In the genomic region with DNA sequence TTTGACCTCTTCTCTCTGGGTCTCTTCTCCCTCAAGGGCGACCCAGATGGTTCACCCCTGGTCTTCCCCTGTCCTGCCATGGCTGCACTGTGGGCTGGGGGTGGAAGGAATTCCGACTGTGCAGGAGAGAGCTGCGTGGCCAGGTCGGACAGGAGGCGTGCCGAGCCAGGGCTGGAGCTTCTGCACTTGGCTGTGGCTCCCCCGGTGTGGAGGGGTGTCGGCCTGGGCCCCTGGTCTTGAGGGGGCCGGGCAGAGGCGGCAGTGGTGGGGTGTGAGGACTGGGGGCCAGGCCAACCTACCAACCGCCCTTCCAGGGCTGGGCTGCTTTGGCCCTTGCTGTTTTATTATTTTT, we compare ENCODE assay signal across 33 cellular contexts.
"Had no signal": no experiment of that assay in that cellular context is flagged by ENCODE, and none has a peak within 500 bp of the region (broad histone marks: within the 10 kb centered on the region; RNA-seq: fewer than 3 reads in every experiment).

No MANE protein-coding gene starts in this region.

- H3K27ac Mint-ChIP-seq: activated B cell treated with CpG ODN at 0.5 μM for 24 hours; activated CD8-positive, alpha-beta T cell treated with anti-CD3 and anti-CD28 coated beads for 36 hours; activated naive CD8-positive, alpha-beta T cell; activated naive CD8-positive, alpha-beta T cell treated with anti-CD3 and anti-CD28 coated beads, Interleukin-2, amount 50 U/mL, for 24 hours; activated T-helper 17 cell treated with anti-CD3 and anti-CD28 coated beads, Interleukin-2, amount 50 U/mL, for 72 hours; dendritic cell treated with granulocyte-macrophage colony-stimulating factor and Interleukin-4, amounts not matched to agents 40 ng/mL and 50 ng/mL, for 4 days; effector memory CD8-positive, alpha-beta T cell; T-helper 17 cell; T-helper 2 cell treated with Interferon-gamma antibody and Interleukin-4, amounts not matched to agents 5 μg/mL and 100 μg/mL, for 36 hours had no signal

- H3K4me3 ChIP-seq: adrenal gland, body of pancreas, coronary artery, esophagus squamous epithelium, gastroesophageal sphincter had no signal

- H3K27ac ChIP-seq: adrenal gland, body of pancreas, coronary artery, esophagus squamous epithelium, gastroesophageal sphincter, WERI-Rb-1 had no signal

- ATAC-seq: activated CD4-positive, CD25-positive, alpha-beta regulatory T cell treated with anti-CD3 and anti-CD28 coated beads, Interleukin-2, amount 50 U/mL, for 24 hours; activated CD8-positive, alpha-beta T cell treated with anti-CD3 and anti-CD28 coated beads for 36 hours; activated naive CD8-positive, alpha-beta T cell treated with anti-CD3 and anti-CD28 coated beads, Interleukin-2, amount 50 U/mL, for 24 hours; activated T-cell treated with anti-CD3 and anti-CD28 coated beads, Interleukin-2, amount 50 U/mL, for 4 hours; activated T-helper 17 cell treated with anti-CD3 and anti-CD28 coated beads, Interleukin-2, amount 50 U/mL, for 72 hours; body of pancreas; effector memory CD8-positive, alpha-beta T cell; gastroesophageal sphincter; T-helper 17 cell had no signal

- DNase-seq: activated B cell treated with CpG ODN at 0.5 μM for 24 hours; activated CD4-positive, alpha-beta T cell treated with anti-CD3 and anti-CD28 coated beads for 48 hours; activated CD4-positive, alpha-beta T cell treated with anti-CD3 and anti-CD28 coated beads, Interleukin-2, amount 50 U/mL, for 1 hour; activated CD4-positive, alpha-beta T cell treated with anti-CD3 and anti-CD28 coated beads, Interleukin-2, amount 50 U/mL, for 48 hours; activated CD8-positive, alpha-beta memory T cell treated with anti-CD3 and anti-CD28 coated beads for 24 hours; activated CD8-positive, alpha-beta T cell treated with anti-CD3 and anti-CD28 coated beads for 36 hours; activated effector memory CD4-positive, alpha-beta T cell treated with Interleukin-2 at 50 U/mL for 16 hours; activated gamma-delta T cell treated with Interleukin-2 at 50 U/mL for 16 hours; activated naive CD4-positive, alpha-beta T cell treated with anti-CD3 and anti-CD28 coated beads, Interleukin-2, amount 50 U/mL, for 16 hours; activated naive CD4-positive, alpha-beta T cell treated with Interleukin-2 at 50 U/mL for 16 hours; activated naive CD8-positive, alpha-beta T cell treated with anti-CD3 and anti-CD28 coated beads, Interleukin-2, amount 50 U/mL, for 24 hours; activated T-cell treated with anti-CD3 and anti-CD28 coated beads, Interleukin-2, amount 50 U/mL, for 4 hours; adrenal gland; amygdala; body of pancreas; central memory CD4-positive, alpha-beta T cell; cerebellar nuclear complex; effector CD4-positive, alpha-beta T cell; effector memory CD8-positive, alpha-beta T cell; erythroblast; esophagus squamous epithelium; foreskin melanocyte; T-helper 1 cell; T-helper 17 cell; T1000; WERI-Rb-1 had no signal

- H3K27me3 ChIP-seq: adrenal gland, body of pancreas had no signal

- H3K9me3 ChIP-seq: adrenal gland, body of pancreas, esophagus squamous epithelium, gastroesophageal sphincter had no signal

- H3K27me3 Mint-ChIP-seq: activated B cell treated with CpG ODN at 0.5 μM for 24 hours; dendritic cell treated with granulocyte-macrophage colony-stimulating factor and Interleukin-4, amounts not matched to agents 40 ng/mL and 50 ng/mL, for 4 days had no signal

- H3K36me3 Mint-ChIP-seq: activated naive CD8-positive, alpha-beta T cell had no signal

- H3K9me3 Mint-ChIP-seq: activated B cell treated with CpG ODN at 0.5 μM for 24 hours; activated CD8-positive, alpha-beta T cell treated with anti-CD3 and anti-CD28 coated beads for 36 hours; activated naive CD8-positive, alpha-beta T cell treated with anti-CD3 and anti-CD28 coated beads, Interleukin-2, amount 50 U/mL, for 24 hours; activated T-cell treated with anti-CD3 and anti-CD28 coated beads, Interleukin-2, amount 50 U/mL, for 4 hours; activated T-helper 17 cell treated with anti-CD3 and anti-CD28 coated beads, Interleukin-2, amount 50 U/mL, for 72 hours had no signal

- H3K4me1 ChIP-seq: body of pancreas, gastroesophageal sphincter had no signal

- H3K4me1 Mint-ChIP-seq: activated B cell treated with CpG ODN at 0.5 μM for 24 hours; activated naive CD8-positive, alpha-beta T cell treated with anti-CD3 and anti-CD28 coated beads, Interleukin-2, amount 50 U/mL, for 24 hours; activated T-helper 17 cell treated with anti-CD3 and anti-CD28 coated beads, Interleukin-2, amount 50 U/mL, for 72 hours had no signal

- H3K36me3 ChIP-seq: adrenal gland, esophagus squamous epithelium, gastroesophageal sphincter, WERI-Rb-1 had no signal

- H3K4me3 Mint-ChIP-seq: activated B cell treated with CpG ODN at 0.5 μM for 24 hours; activated CD8-positive, alpha-beta T cell treated with anti-CD3 and anti-CD28 coated beads for 36 hours; activated naive CD8-positive, alpha-beta T cell; activated naive CD8-positive, alpha-beta T cell treated with anti-CD3 and anti-CD28 coated beads, Interleukin-2, amount 50 U/mL, for 24 hours; activated T-cell treated with anti-CD3 and anti-CD28 coated beads, Interleukin-2, amount 50 U/mL, for 4 hours; activated T-helper 17 cell treated with anti-CD3 and anti-CD28 coated beads, Interleukin-2, amount 50 U/mL, for 72 hours; dendritic cell treated with granulocyte-macrophage colony-stimulating factor and Interleukin-4, amounts not matched to agents 40 ng/mL and 50 ng/mL, for 4 days; effector memory CD8-positive, alpha-beta T cell; T-helper 17 cell; T-helper 2 cell treated with Interferon-gamma antibody and Interleukin-4, amounts not matched to agents 5 μg/mL and 100 μg/mL, for 36 hours had no signal
